In the genomic region with DNA sequence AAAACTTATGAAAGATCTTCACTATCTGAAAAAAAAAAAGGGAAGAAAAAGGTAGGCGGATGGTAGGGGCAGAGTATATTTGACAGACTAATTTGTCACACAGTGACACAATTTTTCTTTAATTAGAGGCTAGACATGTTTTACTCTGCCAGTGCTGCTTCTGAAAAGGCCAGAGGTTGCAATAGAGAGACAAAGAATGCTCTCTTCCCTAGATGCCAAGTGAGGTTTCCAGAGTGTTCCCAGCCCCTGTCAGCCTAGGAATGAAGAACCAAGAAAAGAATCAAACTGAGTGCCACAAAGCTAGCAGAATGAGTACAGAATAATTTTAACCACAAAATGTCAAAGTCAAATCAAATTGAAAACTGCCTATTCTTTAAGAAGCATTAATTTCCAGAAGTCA, we compare ENCODE assay signal across 24 cellular contexts. TPM values are rescaled to one million over a fixed set of nuclear protein-coding genes. Genes with fewer than 3 reads are reported as not detected.
A peak's percentile ranks its signal among the peaks of the same experiment; 100 is the strongest.
DNase-seq lines count a peak whose midpoint lies in the region; ATAC-seq and TF ChIP-seq lines count a peak whose summit lies in the region.
"Had no signal": no experiment of that assay in that cellular context is flagged by ENCODE, and none has a peak within 500 bp of the region (broad histone marks: within the 10 kb centered on the region; RNA-seq: fewer than 3 reads in every experiment).

No MANE protein-coding gene starts in this region.

- H3K27me3 ChIP-seq in heart left ventricle (no peaks in the 10 kb centered on the region), sigmoid colon (no peaks in the 10 kb centered on the region)
- H3K27me3 ChIP-seq: BE2C, brain microvascular endothelial cell, heart right ventricle had no signal

- peak overlapping the region in 3 of 12 donors; percentile 9 to 11 (median 9) for H3K27ac ChIP-seq in heart left ventricle
- peak overlapping the region in 3 of 4 donors; percentile 21 to 47 (median 35) for H3K27ac ChIP-seq in sigmoid colon
- H3K27ac ChIP-seq: A549, brain microvascular endothelial cell had no signal

- H3K27ac Mint-ChIP-seq in activated CD8-positive, alpha-beta T cell treated with anti-CD3 and anti-CD28 coated beads for 36 hours: peak overlapping the region; percentile 74
- no peak overlapping the region for H3K27ac Mint-ChIP-seq in activated CD8-positive, alpha-beta T cell treated with anti-CD3 and anti-CD28 coated beads, Interleukin-2, amount 10 ng/mL, durations not matched to agents 7 days and 5 days
- peak overlapping the region; percentile 78 for H3K27ac Mint-ChIP-seq in activated naive CD8-positive, alpha-beta T cell treated with anti-CD3 and anti-CD28 coated beads, Interleukin-2, amount 50 U/mL, for 24 hours
- H3K27ac Mint-ChIP-seq: activated T-helper 1 cell treated with anti-CD3 and anti-CD28 coated beads, Interleukin-12 subunit alpha, Interleukin-12 subunit beta, Interleukin-2, Interleukin-4 antibody, amounts not matched to agents 30 ng/mL and 10 ng/mL and 1 ng/mL, durations not matched to agents 14 hours and 24 hours and 36 hours had no signal

- intact Hi-C loops in activated CD8-positive, alpha-beta T cell treated with anti-CD3 and anti-CD28 coated beads for 36 hours (cut with micrococcal nuclease): no loop called here
- intact Hi-C loops in heart left ventricle (cut with DNase I): no loop called here
- intact Hi-C loops in sigmoid colon (cut with DNase I): no loop called here
- intact Hi-C loops in mucosa of descending colon (cut with DNase I, micrococcal nuclease): no loop called here

- peaks cover 39% of the 10 kb centered on the region for H3K4me1 Mint-ChIP-seq in activated CD8-positive, alpha-beta T cell treated with anti-CD3 and anti-CD28 coated beads for 36 hours (ENCODE audit: low read depth)
- peaks cover 7% of the 10 kb centered on the region for H3K4me1 Mint-ChIP-seq in activated CD8-positive, alpha-beta T cell treated with anti-CD3 and anti-CD28 coated beads, Interleukin-2, amount 10 ng/mL, durations not matched to agents 7 days and 5 days (ENCODE audit: low read depth)
- peaks cover 38% of the 10 kb centered on the region for H3K4me1 Mint-ChIP-seq in activated naive CD8-positive, alpha-beta T cell treated with anti-CD3 and anti-CD28 coated beads, Interleukin-2, amount 50 U/mL, for 24 hours

- POLR2A ChIA-PET in activated CD8-positive, alpha-beta T cell treated with anti-CD3 and anti-CD28 coated beads for 36 hours (lab: Charles Lee): interaction anchor here (1.1 kb wide), 1 partner anchor 10 kb away, joined by 3 read pairs; no protein-coding TSS in a partner anchor
- POLR2A ChIA-PET in activated CD8-positive, alpha-beta T cell treated with anti-CD3 and anti-CD28 coated beads, Interleukin-2, amount 10 ng/mL, durations not matched to agents 7 days and 5 days (lab: Charles Lee): no interaction called here

- H3K9me3 Mint-ChIP-seq in activated CD8-positive, alpha-beta T cell treated with anti-CD3 and anti-CD28 coated beads for 36 hours: no peaks in the 10 kb centered on the region
- no peaks in the 10 kb centered on the region for H3K9me3 Mint-ChIP-seq in activated CD8-positive, alpha-beta T cell treated with anti-CD3 and anti-CD28 coated beads, Interleukin-2, amount 10 ng/mL, durations not matched to agents 7 days and 5 days (ENCODE audit: insufficient read depth)
- H3K9me3 Mint-ChIP-seq in activated naive CD8-positive, alpha-beta T cell treated with anti-CD3 and anti-CD28 coated beads, Interleukin-2, amount 50 U/mL, for 24 hours: no peaks in the 10 kb centered on the region
- H3K9me3 Mint-ChIP-seq: activated T-helper 1 cell treated with anti-CD3 and anti-CD28 coated beads, Interleukin-12 subunit alpha, Interleukin-12 subunit beta, Interleukin-2, Interleukin-4 antibody, amounts not matched to agents 30 ng/mL and 10 ng/mL and 1 ng/mL, durations not matched to agents 14 hours and 24 hours and 36 hours had no signal

- no peak for TF ChIP-seq CTCF in activated CD8-positive, alpha-beta T cell treated with anti-CD3 and anti-CD28 coated beads for 36 hours (IDR thresholded peaks at IDR 0.05)
- TF ChIP-seq CTCF in heart left ventricle (IDR thresholded peaks at IDR 0.05): no peak
- no peak for TF ChIP-seq CTCF in sigmoid colon (IDR thresholded peaks at IDR 0.05)
- no peak for TF ChIP-seq CTCF in mucosa of descending colon (IDR thresholded peaks at IDR 0.05)

- CTCF ChIA-PET in activated CD8-positive, alpha-beta T cell treated with anti-CD3 and anti-CD28 coated beads for 36 hours (lab: Charles Lee): interaction anchor here (1.2 kb wide), 1 partner anchor 16 kb away, joined by 3 read pairs; no protein-coding TSS in a partner anchor
- CTCF ChIA-PET in activated CD8-positive, alpha-beta T cell treated with anti-CD3 and anti-CD28 coated beads, Interleukin-2, amount 10 ng/mL, durations not matched to agents 7 days and 5 days (lab: Charles Lee): interaction anchor here (0.7 kb wide), 1 partner anchor 16 kb away, joined by 3 read pairs; no protein-coding TSS in a partner anchor

- no peaks in the 10 kb centered on the region for H3K27me3 Mint-ChIP-seq in activated CD8-positive, alpha-beta T cell treated with anti-CD3 and anti-CD28 coated beads for 36 hours
- H3K27me3 Mint-ChIP-seq in activated CD8-positive, alpha-beta T cell treated with anti-CD3 and anti-CD28 coated beads, Interleukin-2, amount 10 ng/mL, durations not matched to agents 7 days and 5 days (ENCODE audit: low read depth): no peaks in the 10 kb centered on the region
- no peaks in the 10 kb centered on the region for H3K27me3 Mint-ChIP-seq in activated naive CD8-positive, alpha-beta T cell treated with anti-CD3 and anti-CD28 coated beads, Interleukin-2, amount 50 U/mL, for 24 hours

- no peak for TF ChIP-seq EP300 in sigmoid colon (IDR thresholded peaks at IDR 0.05)

- no peak overlapping the region for H3K4me3 Mint-ChIP-seq in activated CD8-positive, alpha-beta T cell treated with anti-CD3 and anti-CD28 coated beads for 36 hours
- no peak overlapping the region for H3K4me3 Mint-ChIP-seq in activated CD8-positive, alpha-beta T cell treated with anti-CD3 and anti-CD28 coated beads, Interleukin-2, amount 10 ng/mL, durations not matched to agents 7 days and 5 days
- H3K4me3 Mint-ChIP-seq in activated naive CD8-positive, alpha-beta T cell treated with anti-CD3 and anti-CD28 coated beads, Interleukin-2, amount 50 U/mL, for 24 hours: no peak overlapping the region
- H3K4me3 Mint-ChIP-seq: activated T-helper 1 cell treated with anti-CD3 and anti-CD28 coated beads, Interleukin-12 subunit alpha, Interleukin-12 subunit beta, Interleukin-2, Interleukin-4 antibody, amounts not matched to agents 30 ng/mL and 10 ng/mL and 1 ng/mL, durations not matched to agents 14 hours and 24 hours and 36 hours had no signal

- ATAC-seq in activated CD8-positive, alpha-beta T cell treated with anti-CD3 and anti-CD28 coated beads for 36 hours: no peak
- no peak for ATAC-seq in activated CD8-positive, alpha-beta T cell treated with anti-CD3 and anti-CD28 coated beads, Interleukin-2, amount 10 ng/mL, durations not matched to agents 7 days and 5 days
- no peak for ATAC-seq in activated naive CD8-positive, alpha-beta T cell treated with anti-CD3 and anti-CD28 coated beads, Interleukin-2, amount 50 U/mL, for 24 hours
- peak; percentile 37 to 86 (median 66) for ATAC-seq in heart left ventricle
- ATAC-seq in mucosa of descending colon: no peak
- ATAC-seq in GM18502 (IDR thresholded peaks at IDR 0.05; ENCODE audit: poor library complexity, unreplicated experiment): no peak
- ATAC-seq: A549, GM12878, K562 had no signal

- peaks cover 0 to 80% (median 64%) of the 10 kb centered on the region in 9 donors for H3K36me3 ChIP-seq in heart left ventricle
- peaks cover 0 to 37% (median 20%) of the 10 kb centered on the region in 4 donors for H3K36me3 ChIP-seq in sigmoid colon
- peaks cover 4% of the 10 kb centered on the region for H3K36me3 ChIP-seq in mucosa of descending colon (ENCODE audit: low read depth)

- no peak for DNase-seq in activated CD8-positive, alpha-beta T cell treated with anti-CD3 and anti-CD28 coated beads for 36 hours
- DNase-seq in activated CD8-positive, alpha-beta T cell treated with anti-CD3 and anti-CD28 coated beads, Interleukin-2, amount 10 ng/mL, durations not matched to agents 7 days and 5 days: no peak
- DNase-seq in activated naive CD8-positive, alpha-beta T cell treated with anti-CD3 and anti-CD28 coated beads, Interleukin-2, amount 50 U/mL, for 24 hours: no peak
- no peak for DNase-seq in heart left ventricle
- DNase-seq in sigmoid colon: no peak
- no peak for DNase-seq in mucosa of descending colon
- DNase-seq in KG1 (lab: John Stamatoyannopoulos, UW): no peak
- DNase-seq: BE2C; brain microvascular endothelial cell; DMS79; HCEC 1CT; heart right ventricle; NCI-H1436 treated with DMSO at 0.1 percent for 48 hours; NCI-H2171; NCI-H69; stimulated activated CD4-positive, alpha-beta T cell treated with anti-CD3 and anti-CD28 coated beads, Interleukin-2, amount 100 ng/mL, for 48 hours; stimulated activated naive CD4-positive, alpha-beta T cell treated with Interleukin-2 at 50 U/mL for 16 hours; T-helper 9 cell; trophoblast cell had no signal

- H3K9me3 ChIP-seq in heart left ventricle (no peaks in the 10 kb centered on the region), sigmoid colon (no peaks in the 10 kb centered on the region), mucosa of descending colon (no peaks in the 10 kb centered on the region)
- H3K9me3 ChIP-seq: A549, BE2C, heart right ventricle had no signal

- H3K4me1 ChIP-seq in heart left ventricle (peaks cover 0 to 64% (median 34%) of the 10 kb centered on the region in 12 donors), sigmoid colon (peaks cover 2 to 55% (median 40%) of the 10 kb centered on the region in 4 donors), mucosa of descending colon (ENCODE audit: low read depth) (no peaks in the 10 kb centered on the region)
- H3K4me1 ChIP-seq: BE2C had no signal

- 57 to 95% (median 68%) methylated on average over 1 of the region's 1 CpG for WGBS in heart left ventricle, 4 donors
- 91 to 94% methylated on average over 1 of the region's 1 CpG for WGBS in sigmoid colon, 2 donors

- TF ChIP-seq POLR2A in heart left ventricle (IDR thresholded peaks at IDR 0.05) (no peak), sigmoid colon (IDR thresholded peaks at IDR 0.05) (no peak)

- H3K36me3 Mint-ChIP-seq in activated CD8-positive, alpha-beta T cell treated with anti-CD3 and anti-CD28 coated beads for 36 hours (ENCODE audit: low read depth): peaks cover 26% of the 10 kb centered on the region
- peaks cover 38% of the 10 kb centered on the region for H3K36me3 Mint-ChIP-seq in activated CD8-positive, alpha-beta T cell treated with anti-CD3 and anti-CD28 coated beads, Interleukin-2, amount 10 ng/mL, durations not matched to agents 7 days and 5 days (ENCODE audit: low read depth)
- peaks cover 49% of the 10 kb centered on the region for H3K36me3 Mint-ChIP-seq in activated naive CD8-positive, alpha-beta T cell treated with anti-CD3 and anti-CD28 coated beads, Interleukin-2, amount 50 U/mL, for 24 hours (ENCODE audit: low read depth)

- H3K4me3 ChIP-seq in heart left ventricle (no peak overlapping the region), sigmoid colon (no peak overlapping the region), mucosa of descending colon (no peak overlapping the region)
- H3K4me3 ChIP-seq: A549, GM12878, heart right ventricle, K562 had no signal

RNA-seq across cellular contexts. Expression of a gene that starts 13.0 kb away (rescaled TPM):
- total RNA-seq in activated CD8-positive, alpha-beta T cell treated with anti-CD3 and anti-CD28 coated beads for 36 hours: 100 to 1,000 TPM; 121 to 126 TPM
- total RNA-seq in activated CD8-positive, alpha-beta T cell treated with anti-CD3 and anti-CD28 coated beads, Interleukin-2, amount 10 ng/mL, durations not matched to agents 7 days and 5 days: 100 to 1,000 TPM; 100 to 104 TPM
- 10 to 100 TPM; 22.3 to 64.8 (median 48.9) TPM for total RNA-seq in heart left ventricle
- 10 to 100 TPM; 20.8 to 60.6 TPM for polyA plus RNA-seq in heart left ventricle
- total RNA-seq in sigmoid colon: 100 to 1,000 TPM; 135 to 253 (median 150) TPM
- polyA plus RNA-seq in sigmoid colon: 10 to 100 TPM in 2 of 3 donors, 1 to 10 TPM in 1; 9.5 to 46.3 (median 18.0) TPM
- total RNA-seq in mucosa of descending colon: 100 to 1,000 TPM in 2 of 3 donors, 10 to 100 TPM in 1; 77.4 to 121 (median 105) TPM

RNA-seq across cellular contexts. Expression of a gene that starts 18.1 kb away (rescaled TPM):
- 10 to 100 TPM; 20.8 to 24.9 TPM for total RNA-seq in activated CD8-positive, alpha-beta T cell treated with anti-CD3 and anti-CD28 coated beads for 36 hours
- total RNA-seq in activated CD8-positive, alpha-beta T cell treated with anti-CD3 and anti-CD28 coated beads, Interleukin-2, amount 10 ng/mL, durations not matched to agents 7 days and 5 days: 10 to 100 TPM; 12.6 to 13.3 TPM
- total RNA-seq in heart left ventricle (10 to 100 TPM in 8 of 9 donors, 1 to 10 TPM in 1; 9.5 to 39.1 (median 26.3) TPM), sigmoid colon (1 to 10 TPM; 3.0 to 7.9 (median 7.4) TPM), mucosa of descending colon (10 to 100 TPM in 1 of 3 donors, 1 to 10 TPM in 2; 8.9 to 12.6 (median 9.5) TPM)
- polyA plus RNA-seq in heart left ventricle (10 to 100 TPM; 31.8 to 37.7 TPM), sigmoid colon (10 to 100 TPM; 10.5 to 13.2 (median 12.6) TPM)

Comparison
In these comparisons a context has a peak if more than half of its experiments do, and no peak if none do; other contexts are left out.
1. ATAC-seq: peak in heart left ventricle (4 of 4); none in activated CD8-positive, alpha-beta T cell treated with anti-CD3 and anti-CD28 coated beads for 36 hours (single experiment), activated CD8-positive, alpha-beta T cell treated with anti-CD3 and anti-CD28 coated beads, Interleukin-2, amount 10 ng/mL, durations not matched to agents 7 days and 5 days (single experiment), activated naive CD8-positive, alpha-beta T cell treated with anti-CD3 and anti-CD28 coated beads, Interleukin-2, amount 50 U/mL, for 24 hours (single experiment), mucosa of descending colon (single experiment) and GM18502 (single experiment).